Comparison of ENCODE assay signal across 8 cellular contexts in genomic region chr11:35139883-35140282, GRCh38. TPM values are rescaled to one million over a fixed set of nuclear protein-coding genes. Genes with fewer than 3 reads are reported as not detected.
DNase-seq lines count a peak whose midpoint lies in the region; ATAC-seq and TF ChIP-seq lines count a peak whose summit lies in the region.

No MANE protein-coding gene starts in this region.

- no peaks in the 10 kb centered on the region for H3K27me3 Mint-ChIP-seq in CD4-positive, alpha-beta T cell
- no peaks in the 10 kb centered on the region for H3K27me3 Mint-ChIP-seq in dendritic cell treated with granulocyte-macrophage colony-stimulating factor and Interleukin-4, amounts not matched to agents 40 ng/mL and 50 ng/mL, for 4 days
- no peaks in the 10 kb centered on the region for H3K27me3 Mint-ChIP-seq in naive B cell

- H3K9me3 ChIP-seq in CD4-positive, alpha-beta T cell (ENCODE audit: control insufficient read depth, low read length), result no peaks in the 10 kb centered on the region

- in situ Hi-C loops in KBM-7 (cut with MboI; ENCODE audit: low pct_unique_long_range_greater_than_20kb, low sequenced_read_pairs), result no loop called here

- H3K4me3 Mint-ChIP-seq in CD4-positive, alpha-beta T cell, result peak overlapping the region; percentile 97
- peak overlapping the region; percentile 87 for H3K4me3 Mint-ChIP-seq in dendritic cell treated with granulocyte-macrophage colony-stimulating factor and Interleukin-4, amounts not matched to agents 40 ng/mL and 50 ng/mL, for 4 days
- peak overlapping the region; percentile 71 to 99 (median 92) for H3K4me3 Mint-ChIP-seq in naive B cell

- no peaks in the 10 kb centered on the region for H3K9me3 Mint-ChIP-seq in CD4-positive, alpha-beta T cell
- no peaks in the 10 kb centered on the region for H3K9me3 Mint-ChIP-seq in dendritic cell treated with granulocyte-macrophage colony-stimulating factor and Interleukin-4, amounts not matched to agents 40 ng/mL and 50 ng/mL, for 4 days
- H3K9me3 Mint-ChIP-seq in naive B cell, result no peaks in the 10 kb centered on the region

- peak overlapping the region; percentile 96 for H3K27ac Mint-ChIP-seq in CD4-positive, alpha-beta T cell
- peak overlapping the region; percentile 91 for H3K27ac Mint-ChIP-seq in dendritic cell treated with granulocyte-macrophage colony-stimulating factor and Interleukin-4, amounts not matched to agents 40 ng/mL and 50 ng/mL, for 4 days
- peak overlapping the region; percentile 89 to 99 (median 98) for H3K27ac Mint-ChIP-seq in naive B cell

- peaks cover 58% of the 10 kb centered on the region for H3K4me1 Mint-ChIP-seq in CD4-positive, alpha-beta T cell (ENCODE audit: low read depth)
- H3K4me1 Mint-ChIP-seq in dendritic cell treated with granulocyte-macrophage colony-stimulating factor and Interleukin-4, amounts not matched to agents 40 ng/mL and 50 ng/mL, for 4 days (ENCODE audit: low read depth), result peaks cover 56% of the 10 kb centered on the region
- peaks cover 41 to 61% (median 58%) of the 10 kb centered on the region in 3 donors for H3K4me1 Mint-ChIP-seq in naive B cell

- ATAC-seq in CD4-positive, alpha-beta T cell (ENCODE audit: poor library complexity), result no peak
- ATAC-seq in naive B cell (ENCODE audit: low read depth in 2 of 2), result no peak
- no peak for ATAC-seq in HG02852 (IDR thresholded peaks at IDR 0.05; ENCODE audit: unreplicated experiment)
- ATAC-seq in HG03039 (IDR thresholded peaks at IDR 0.05; ENCODE audit: unreplicated experiment), result no peak

- peak overlapping the region; percentile 97 for H3K27ac ChIP-seq in CD4-positive, alpha-beta T cell (ENCODE audit: low read depth, low read length)

- CTCF ChIA-PET in CD4-positive, alpha-beta T cell (lab: Charles Lee), result interaction anchor here (1.0 to 3.6 kb wide), 5 partner anchors 24 to 96 kb away, joined by 3 to 13 read pairs (median 9); no protein-coding TSS in a partner anchor

- intact Hi-C loops in CD4-positive, alpha-beta T cell (cut with DNase I, micrococcal nuclease), result loop anchor here (1.0 to 10.0 kb wide), 10 partner anchors 37 to 245 kb away; no protein-coding TSS in a partner anchor
- intact Hi-C loops in dendritic cell treated with granulocyte-macrophage colony-stimulating factor and Interleukin-4, amounts not matched to agents 40 ng/mL and 50 ng/mL, for 4 days (cut with micrococcal nuclease), result loop anchor here (2.0 kb wide), 2 partner anchors 57 to 141 kb away; no protein-coding TSS in a partner anchor

- no peak for DNase-seq in CD4-positive, alpha-beta T cell
- DNase-seq in LHCN-M2 (ENCODE audit: low read depth), result peak; percentile 91
- DNase-seq in naive B cell, result no peak
- DNase-seq in KBM-7, result no peak
- no peak for DNase-seq in cerebellar nuclear complex (lab: John Stamatoyannopoulos, UW)

- peaks cover 69% of the 10 kb centered on the region for H3K36me3 Mint-ChIP-seq in CD4-positive, alpha-beta T cell (ENCODE audit: low read depth)
- peaks cover 60% of the 10 kb centered on the region for H3K36me3 Mint-ChIP-seq in dendritic cell treated with granulocyte-macrophage colony-stimulating factor and Interleukin-4, amounts not matched to agents 40 ng/mL and 50 ng/mL, for 4 days (ENCODE audit: low read depth)
- peaks cover 0 to 4% of the 10 kb centered on the region in 2 donors for H3K36me3 Mint-ChIP-seq in naive B cell

- POLR2A ChIA-PET in CD4-positive, alpha-beta T cell (lab: Charles Lee), result interaction anchor here (0.7 to 9.5 kb wide), 31 partner anchors 10 to 223 kb away, joined by 3 to 317 read pairs (median 7); no protein-coding TSS in a partner anchor

- TF ChIP-seq CTCF in CD4-positive, alpha-beta T cell (IDR thresholded peaks at IDR 0.05), result no peak

- no peaks in the 10 kb centered on the region for H3K27me3 ChIP-seq in CD4-positive, alpha-beta T cell (ENCODE audit: control insufficient read depth, insufficient read depth, low read length)

RNA-seq across cellular contexts. Expression of gene CD44, which starts 0.9 kb away (rescaled TPM):
- total RNA-seq in CD4-positive, alpha-beta T cell, result 1,000 to 10,000 TPM; 1,283 to 1,330 TPM
- 215 and 235 TPM in 2 replicates for total RNA-seq in LHCN-M2 (2014; rRNA removed)
- 292 TPM for polyA plus RNA-seq in LHCN-M2 (2012)
- 100 to 1,000 TPM; 156 to 277 (median 187) TPM for polyA plus RNA-seq in naive B cell (ENCODE audit: low read depth in 6 of 6)
